Comparison of ENCODE assay signal across 8 cellular contexts in the genomic region with DNA sequence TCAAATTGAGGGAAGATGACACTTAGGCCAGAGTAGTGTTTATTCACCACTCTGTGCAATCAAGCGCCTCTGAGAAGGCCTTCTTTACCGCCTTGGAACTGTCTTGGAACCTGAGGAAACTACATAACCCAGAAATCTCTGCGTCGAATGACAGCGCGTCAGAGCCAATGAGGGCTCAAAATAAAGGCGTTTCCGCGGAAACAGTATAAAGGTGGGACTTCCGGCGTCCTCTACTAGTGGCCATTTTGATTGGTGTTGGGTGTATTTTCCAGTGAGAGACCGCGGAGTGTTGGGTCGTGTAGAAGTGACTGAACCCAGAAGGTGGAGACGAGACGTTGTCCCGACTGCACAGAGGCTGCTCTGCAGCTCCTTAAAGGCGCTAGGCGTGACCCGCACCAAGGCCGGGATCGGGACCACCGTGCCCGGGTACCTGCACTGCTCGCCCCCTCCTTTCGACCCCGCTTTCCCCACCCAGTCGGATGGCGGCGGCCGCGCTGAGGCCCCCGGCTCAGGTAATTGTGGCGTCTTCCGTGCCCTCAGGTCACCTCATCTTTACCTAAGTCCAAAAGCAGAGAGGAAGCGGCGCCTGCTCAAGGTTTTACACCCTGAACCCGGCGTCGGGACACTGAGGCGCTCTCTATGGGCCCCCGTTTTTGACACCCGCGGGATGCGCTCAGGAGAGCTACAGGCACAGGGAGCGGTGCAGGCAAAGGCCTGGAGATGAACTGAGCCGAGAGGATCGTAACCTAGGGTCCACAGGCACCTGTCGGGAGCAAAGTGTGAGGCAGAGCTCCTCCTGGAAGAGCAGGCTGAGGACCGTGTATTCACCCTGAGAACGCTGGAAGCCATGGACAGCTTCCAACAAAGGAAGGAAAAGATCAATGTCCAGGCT. TPM values are rescaled to one million over a fixed set of nuclear protein-coding genes. Genes with fewer than 3 reads are reported as not detected.
DNase-seq lines count a peak whose midpoint lies in the region; ATAC-seq, FAIRE-seq and TF ChIP-seq lines count a peak whose summit lies in the region.

Gene ZNF776, plus strand, starts transcription at position 236 of the 892 bp plus-strand sequence. Its CDS starts 244 bp downstream, at position 480.

- H3K4me3 ChIP-seq in kidney (ENCODE audit: low read length in 2 of 2), result peak within 1 kb of the TSS; percentile 94 to 97

- peak; percentile 93 for FAIRE-seq in kidney (lab: Jason Lieb, UNC)

- H3K27ac Mint-ChIP-seq in chondrocyte (ENCODE audit: unreplicated experiment), result peak within 1 kb of the TSS; percentile 88

- peaks cover 39% of the 10 kb centered on the region for H3K36me3 Mint-ChIP-seq in chondrocyte (ENCODE audit: low read depth)

- H3K27ac ChIP-seq in kidney (ENCODE audit: low read depth in 2 of 2, low read length in 2 of 2), result peak within 1 kb of the TSS; percentile 51 to 68

- TF ChIP-seq CTCF in chondrocyte (IDR thresholded peaks at IDR 0.05) (no peak), kidney (IDR thresholded peaks at IDR 0.05; ENCODE audit: borderline replicate concordance, extremely low read depth, insufficient read depth) (no peak)

- H3K36me3 ChIP-seq in kidney (ENCODE audit: control insufficient read depth in 1 of 2, insufficient read depth in 2 of 2, low read length in 2 of 2), result peaks cover 15 to 24% of the 10 kb centered on the region in 2 donors

- peak within 1 kb of the TSS; percentile 94 for H3K4me3 Mint-ChIP-seq in chondrocyte (ENCODE audit: unreplicated experiment)

- peak; percentile 95 for DNase-seq in AG20443 (ENCODE audit: low spot score)
- peak; percentile 87 for DNase-seq in NCI-H345 (lab: John Stamatoyannopoulos, UW)
- DNase-seq in activated CD4-positive, CD25-positive, alpha-beta regulatory T cell treated with anti-CD3 and anti-CD28 coated beads, Interleukin-2, amount 50 U/mL, for 16 hours (ENCODE audit: low read depth, low spot score), result peak; percentile 75
- DNase-seq in chondrocyte (ENCODE audit: low spot score), result no peak
- peak; percentile 81 for DNase-seq in kidney
- peak; percentile 49 to 59 for DNase-seq in stimulated activated CD4-positive, alpha-beta T cell treated with anti-CD3 and anti-CD28 coated beads, Interleukin-15, amount 100 ng/mL, for 1 hour (ENCODE audit: low read depth in 1 of 2, low spot score in 1 of 2)

- peak within 1 kb of the TSS; percentile 89 to 90 for H3K9ac ChIP-seq in kidney (ENCODE audit: low read length in 2 of 2)

- ATAC-seq in GM19025 (IDR thresholded peaks at IDR 0.05; ENCODE audit: low read depth, unreplicated experiment) (peak; percentile 92), HG03280 (IDR thresholded peaks at IDR 0.05; ENCODE audit: unreplicated experiment) (peak; percentile 97)

- peaks cover 33% of the 10 kb centered on the region for H3K9me3 Mint-ChIP-seq in chondrocyte (ENCODE audit: low read depth)

- H3K27me3 Mint-ChIP-seq in chondrocyte (ENCODE audit: low read depth), result no peaks in the 10 kb centered on the region

- peaks cover 0 to 10% of the 10 kb centered on the region in 2 donors for H3K4me1 ChIP-seq in kidney (ENCODE audit: control insufficient read depth in 1 of 2, insufficient read depth in 1 of 2, low read depth in 1 of 2, low read length in 2 of 2)

- H3K9me3 ChIP-seq in kidney (ENCODE audit: control insufficient read depth in 1 of 2, low read length in 2 of 2), result peaks cover 0 to 17% of the 10 kb centered on the region in 2 donors

- intact Hi-C loops in kidney (cut with DNase I), result no loop called here

- H3K4me1 Mint-ChIP-seq in chondrocyte (ENCODE audit: low read depth), result peaks cover 24% of the 10 kb centered on the region

RNA-seq across cellular contexts. Expression of gene ZNF776, which starts in this region (rescaled TPM):
- total RNA-seq in chondrocyte, result 13.2 to 18.9 TPM (median 14.7 TPM) in 3 replicates
- 20.5 TPM for total RNA-seq in kidney
- 5.6 TPM for polyA plus RNA-seq in kidney (ENCODE audit: insufficient read depth, low read depth, low replicate concordance)
